ENCODE assay signal across 29 cellular contexts in genomic region chr6:98547151-98547550, GRCh38.
"Had no signal": no experiment of that assay in that cellular context is flagged by ENCODE, and none has a peak within 500 bp of the region (broad histone marks: within the 10 kb centered on the region; RNA-seq: fewer than 3 reads in every experiment).

No MANE protein-coding gene starts in this region.

- H3K27me3 ChIP-seq: body of pancreas had no signal

- H3K4me1 ChIP-seq: body of pancreas had no signal

- H3K27ac Mint-ChIP-seq: activated CD4-positive, alpha-beta T cell treated with anti-CD3 and anti-CD28 coated beads for 36 hours; activated CD4-positive, alpha-beta T cell treated with anti-CD3 and anti-CD28 coated beads, Interleukin-2, amount 10 ng/mL, durations not matched to agents 7 days and 5 days; activated CD8-positive, alpha-beta T cell treated with anti-CD3 and anti-CD28 coated beads, Interleukin-2, amount 10 ng/mL, durations not matched to agents 7 days and 5 days; activated naive CD4-positive, alpha-beta T cell treated with anti-CD3 and anti-CD28 coated beads, Interleukin-2, amount 50 U/mL, for 24 hours; activated naive CD8-positive, alpha-beta T cell treated with anti-CD3 and anti-CD28 coated beads, Interleukin-2, amount 10 ng/mL, durations not matched to agents 7 days and 5 days; activated T-cell treated with anti-CD3 and anti-CD28 coated beads, Interleukin-2, amount 50 U/mL, for 24 hours; activated T-helper 2 cell treated with anti-CD3 and anti-CD28 coated beads, Interferon-gamma antibody, Interleukin-2, Interleukin-4, amounts not matched to agents 10 μg/mL and 5 μg/mL and 100 μg/mL, durations not matched to agents 14 hours and 24 hours and 36 hours had no signal

- H3K9me3 ChIP-seq: body of pancreas had no signal

- FAIRE-seq: astrocyte, bronchial epithelial cell had no signal

- DNase-seq: activated CD4-positive, alpha-beta T cell treated with anti-CD3 and anti-CD28 coated beads for 36 hours; activated CD4-positive, alpha-beta T cell treated with anti-CD3 and anti-CD28 coated beads, Interleukin-2, amount 10 ng/mL, durations not matched to agents 7 days and 5 days; activated CD4-positive, alpha-beta T cell treated with anti-CD3 and anti-CD28 coated beads, Interleukin-2, amount 50 U/mL, for 48 hours; activated CD8-positive, alpha-beta T cell treated with anti-CD3 and anti-CD28 coated beads, Interleukin-2, amount 10 ng/mL, durations not matched to agents 7 days and 5 days; activated gamma-delta T cell; activated naive CD4-positive, alpha-beta T cell treated with Interleukin-2 at 50 U/mL for 16 hours; activated naive CD8-positive, alpha-beta T cell treated with anti-CD3 and anti-CD28 coated beads, Interleukin-2, amount 10 ng/mL, durations not matched to agents 7 days and 5 days; activated T-cell treated with anti-CD3 and anti-CD28 coated beads, Interleukin-2, amount 50 U/mL, for 24 hours; body of pancreas; cerebellar nuclear complex; Karpas-422; KBM-7; NCI-H1105; NCI-H1417 treated with DMSO at 0.1 percent for 48 hours; NCI-H1694 treated with DMSO at 0.1 percent for 48 hours; NCI-H2029 treated with DMSO at 0.1 percent for 48 hours; NCI-H2107; NCI-H2171; NCI-H510A; NCI-H526; NCI-H748 treated with DMSO at 0.1 percent for 48 hours; NK-92 treated with Interleukin-12 subunit alpha and Interleukin-12 subunit beta, amount 100 ng/mL, for 24 hours; Right ventricle myocardium superior; T1000 had no signal

- H3K4me3 Mint-ChIP-seq: activated CD4-positive, alpha-beta T cell treated with anti-CD3 and anti-CD28 coated beads for 36 hours; activated CD4-positive, alpha-beta T cell treated with anti-CD3 and anti-CD28 coated beads, Interleukin-2, amount 10 ng/mL, durations not matched to agents 7 days and 5 days; activated CD8-positive, alpha-beta T cell treated with anti-CD3 and anti-CD28 coated beads, Interleukin-2, amount 10 ng/mL, durations not matched to agents 7 days and 5 days; activated naive CD4-positive, alpha-beta T cell treated with anti-CD3 and anti-CD28 coated beads, Interleukin-2, amount 50 U/mL, for 24 hours; activated naive CD8-positive, alpha-beta T cell treated with anti-CD3 and anti-CD28 coated beads, Interleukin-2, amount 10 ng/mL, durations not matched to agents 7 days and 5 days; activated T-cell treated with anti-CD3 and anti-CD28 coated beads, Interleukin-2, amount 50 U/mL, for 24 hours had no signal

- H3K27me3 Mint-ChIP-seq: activated CD4-positive, alpha-beta T cell treated with anti-CD3 and anti-CD28 coated beads for 36 hours; activated CD4-positive, alpha-beta T cell treated with anti-CD3 and anti-CD28 coated beads, Interleukin-2, amount 10 ng/mL, durations not matched to agents 7 days and 5 days; activated naive CD4-positive, alpha-beta T cell treated with anti-CD3 and anti-CD28 coated beads, Interleukin-2, amount 50 U/mL, for 24 hours; activated naive CD8-positive, alpha-beta T cell treated with anti-CD3 and anti-CD28 coated beads, Interleukin-2, amount 10 ng/mL, durations not matched to agents 7 days and 5 days; activated T-cell treated with anti-CD3 and anti-CD28 coated beads, Interleukin-2, amount 50 U/mL, for 24 hours had no signal

- H3K27ac ChIP-seq: body of pancreas had no signal

- H3K4me1 Mint-ChIP-seq: activated CD4-positive, alpha-beta T cell treated with anti-CD3 and anti-CD28 coated beads for 36 hours; activated CD4-positive, alpha-beta T cell treated with anti-CD3 and anti-CD28 coated beads, Interleukin-2, amount 10 ng/mL, durations not matched to agents 7 days and 5 days; activated naive CD4-positive, alpha-beta T cell treated with anti-CD3 and anti-CD28 coated beads, Interleukin-2, amount 50 U/mL, for 24 hours; activated naive CD8-positive, alpha-beta T cell treated with anti-CD3 and anti-CD28 coated beads, Interleukin-2, amount 10 ng/mL, durations not matched to agents 7 days and 5 days had no signal

- H3K9me3 Mint-ChIP-seq: activated CD4-positive, alpha-beta T cell treated with anti-CD3 and anti-CD28 coated beads, Interleukin-2, amount 10 ng/mL, durations not matched to agents 7 days and 5 days; activated naive CD4-positive, alpha-beta T cell treated with anti-CD3 and anti-CD28 coated beads, Interleukin-2, amount 50 U/mL, for 24 hours; activated naive CD8-positive, alpha-beta T cell treated with anti-CD3 and anti-CD28 coated beads, Interleukin-2, amount 10 ng/mL, durations not matched to agents 7 days and 5 days; activated T-cell treated with anti-CD3 and anti-CD28 coated beads, Interleukin-2, amount 50 U/mL, for 24 hours; activated T-helper 2 cell treated with anti-CD3 and anti-CD28 coated beads, Interferon-gamma antibody, Interleukin-2, Interleukin-4, amounts not matched to agents 10 μg/mL and 5 μg/mL and 100 μg/mL, durations not matched to agents 14 hours and 24 hours and 36 hours had no signal

- H3K36me3 Mint-ChIP-seq: activated naive CD4-positive, alpha-beta T cell treated with anti-CD3 and anti-CD28 coated beads, Interleukin-2, amount 50 U/mL, for 24 hours; activated naive CD8-positive, alpha-beta T cell treated with anti-CD3 and anti-CD28 coated beads, Interleukin-2, amount 10 ng/mL, durations not matched to agents 7 days and 5 days had no signal

- H3K4me3 ChIP-seq: body of pancreas had no signal

- ATAC-seq: activated CD4-positive, alpha-beta T cell treated with anti-CD3 and anti-CD28 coated beads for 36 hours; activated CD4-positive, CD25-positive, alpha-beta regulatory T cell treated with anti-CD3 and anti-CD28 coated beads, Interleukin-2, amount 50 U/mL, for 24 hours; activated CD8-positive, alpha-beta T cell treated with anti-CD3 and anti-CD28 coated beads, Interleukin-2, amount 10 ng/mL, durations not matched to agents 7 days and 5 days; body of pancreas had no signal
